ENCODE assay signal across 1 cellular context in the genomic region with DNA sequence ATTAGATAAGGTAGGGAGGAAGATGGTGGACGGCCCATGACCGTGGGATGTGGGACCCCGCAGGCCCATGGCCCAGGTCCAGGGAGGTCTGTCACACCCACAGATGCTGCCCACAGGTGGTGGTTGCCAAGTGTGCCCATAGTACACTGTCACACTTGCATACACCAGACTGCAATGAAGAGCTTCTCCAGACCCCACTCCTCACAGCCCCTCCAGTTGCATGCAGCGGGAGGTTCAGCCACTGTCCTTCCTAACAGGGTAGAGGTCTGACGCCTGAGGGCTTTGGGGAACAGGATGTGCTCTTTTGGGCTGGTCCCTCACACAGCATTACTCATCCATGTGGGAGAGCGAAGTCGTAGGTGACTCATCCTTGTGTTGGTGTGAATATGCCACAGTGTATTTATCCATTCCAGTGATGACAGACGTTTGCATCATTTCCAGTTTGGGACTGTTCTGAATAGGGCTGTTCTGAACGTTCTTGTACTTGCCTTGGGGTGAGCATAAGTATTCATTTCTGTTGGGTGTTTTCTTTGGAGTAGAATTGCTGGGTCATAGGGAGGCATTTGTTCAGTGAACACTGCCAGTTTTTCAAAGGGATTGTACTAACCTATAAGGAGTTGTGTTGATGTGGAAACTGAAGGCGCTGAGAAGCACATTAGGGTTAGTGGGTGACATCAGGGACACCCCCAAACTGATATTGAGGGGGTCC.
A peak's percentile ranks its signal among the peaks of the same experiment; 100 is the strongest.
TF ChIP-seq lines count a peak whose summit lies in the region.

No MANE protein-coding gene starts in this region.

TF ChIP-seq in HEK293, 187 proteins besides CTCF, POLR2A, EP300 and RAD21 (continued from another document and continues in another):
- TF ChIP-seq, protein P1, sequence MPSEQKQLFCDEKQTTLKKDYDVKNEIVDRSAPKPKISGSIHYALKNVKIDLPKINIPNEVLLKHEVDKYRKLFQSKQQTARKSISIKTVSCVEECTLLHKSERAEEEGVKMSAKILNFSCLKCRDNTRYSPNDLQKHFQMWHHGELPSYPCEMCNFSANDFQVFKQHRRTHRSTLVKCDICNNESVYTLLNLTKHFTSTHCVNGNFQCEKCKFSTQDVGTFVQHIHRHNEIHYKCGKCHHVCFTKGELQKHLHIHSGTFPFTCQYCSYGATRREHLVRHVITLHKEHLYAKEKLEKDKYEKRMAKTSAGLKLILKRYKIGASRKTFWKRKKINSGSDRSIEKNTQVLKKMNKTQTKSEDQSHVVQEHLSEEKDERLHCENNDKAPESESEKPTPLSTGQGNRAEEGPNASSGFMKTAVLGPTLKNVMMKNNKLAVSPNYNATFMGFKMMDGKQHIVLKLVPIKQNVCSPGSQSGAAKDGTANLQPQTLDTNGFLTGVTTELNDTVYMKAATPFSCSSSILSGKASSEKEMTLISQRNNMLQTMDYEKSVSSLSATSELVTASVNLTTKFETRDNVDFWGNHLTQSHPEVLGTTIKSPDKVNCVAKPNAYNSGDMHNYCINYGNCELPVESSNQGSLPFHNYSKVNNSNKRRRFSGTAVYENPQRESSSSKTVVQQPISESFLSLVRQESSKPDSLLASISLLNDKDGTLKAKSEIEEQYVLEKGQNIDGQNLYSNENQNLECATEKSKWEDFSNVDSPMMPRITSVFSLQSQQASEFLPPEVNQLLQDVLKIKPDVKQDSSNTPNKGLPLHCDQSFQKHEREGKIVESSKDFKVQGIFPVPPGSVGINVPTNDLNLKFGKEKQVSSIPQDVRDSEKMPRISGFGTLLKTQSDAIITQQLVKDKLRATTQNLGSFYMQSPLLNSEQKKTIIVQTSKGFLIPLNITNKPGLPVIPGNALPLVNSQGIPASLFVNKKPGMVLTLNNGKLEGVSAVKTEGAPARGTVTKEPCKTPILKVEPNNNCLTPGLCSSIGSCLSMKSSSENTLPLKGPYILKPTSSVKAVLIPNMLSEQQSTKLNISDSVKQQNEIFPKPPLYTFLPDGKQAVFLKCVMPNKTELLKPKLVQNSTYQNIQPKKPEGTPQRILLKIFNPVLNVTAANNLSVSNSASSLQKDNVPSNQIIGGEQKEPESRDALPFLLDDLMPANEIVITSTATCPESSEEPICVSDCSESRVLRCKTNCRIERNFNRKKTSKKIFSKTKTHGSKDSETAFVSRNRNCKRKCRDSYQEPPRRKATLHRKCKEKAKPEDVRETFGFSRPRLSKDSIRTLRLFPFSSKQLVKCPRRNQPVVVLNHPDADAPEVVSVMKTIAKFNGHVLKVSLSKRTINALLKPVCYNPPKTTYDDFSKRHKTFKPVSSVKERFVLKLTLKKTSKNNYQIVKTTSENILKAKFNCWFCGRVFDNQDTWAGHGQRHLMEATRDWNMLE (tag by site-specific recombination; conservative IDR thresholded peaks at IDR 0.05; ENCODE audit: low read depth) = peak; percentile 68
- TF ChIP-seq, protein P2, sequence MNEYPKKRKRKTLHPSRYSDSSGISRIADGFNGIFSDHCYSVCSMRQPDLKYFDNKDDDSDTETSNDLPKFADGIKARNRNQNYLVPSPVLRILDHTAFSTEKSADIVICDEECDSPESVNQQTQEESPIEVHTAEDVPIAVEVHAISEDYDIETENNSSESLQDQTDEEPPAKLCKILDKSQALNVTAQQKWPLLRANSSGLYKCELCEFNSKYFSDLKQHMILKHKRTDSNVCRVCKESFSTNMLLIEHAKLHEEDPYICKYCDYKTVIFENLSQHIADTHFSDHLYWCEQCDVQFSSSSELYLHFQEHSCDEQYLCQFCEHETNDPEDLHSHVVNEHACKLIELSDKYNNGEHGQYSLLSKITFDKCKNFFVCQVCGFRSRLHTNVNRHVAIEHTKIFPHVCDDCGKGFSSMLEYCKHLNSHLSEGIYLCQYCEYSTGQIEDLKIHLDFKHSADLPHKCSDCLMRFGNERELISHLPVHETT (tag by site-specific recombination; IDR thresholded peaks at IDR 0.05) = peak; percentile 91
- TF ChIP-seq ZBTB1 (tag by site-specific recombination; IDR thresholded peaks at IDR 0.05) = no peak
- TF ChIP-seq ZNF24 (tag by site-specific recombination; IDR thresholded peaks at IDR 0.05) = peak; percentile 99
- peak; percentile 96 for TF ChIP-seq ZFHX2 (tag by site-specific recombination; conservative IDR thresholded peaks at IDR 0.05)
- TF ChIP-seq ZNF530 (tag by site-specific recombination; IDR thresholded peaks at IDR 0.05; ENCODE audit: low read depth) = no peak
- no peak for TF ChIP-seq ZNF112 (tag by site-specific recombination; IDR thresholded peaks at IDR 0.05)
- TF ChIP-seq ZNF571 (tag by site-specific recombination; IDR thresholded peaks at IDR 0.05) = no peak
- TF ChIP-seq EGR2 (tag by site-specific recombination; IDR thresholded peaks at IDR 0.05; ENCODE audit: low read depth) = peak; percentile 91
- TF ChIP-seq, protein P3, sequence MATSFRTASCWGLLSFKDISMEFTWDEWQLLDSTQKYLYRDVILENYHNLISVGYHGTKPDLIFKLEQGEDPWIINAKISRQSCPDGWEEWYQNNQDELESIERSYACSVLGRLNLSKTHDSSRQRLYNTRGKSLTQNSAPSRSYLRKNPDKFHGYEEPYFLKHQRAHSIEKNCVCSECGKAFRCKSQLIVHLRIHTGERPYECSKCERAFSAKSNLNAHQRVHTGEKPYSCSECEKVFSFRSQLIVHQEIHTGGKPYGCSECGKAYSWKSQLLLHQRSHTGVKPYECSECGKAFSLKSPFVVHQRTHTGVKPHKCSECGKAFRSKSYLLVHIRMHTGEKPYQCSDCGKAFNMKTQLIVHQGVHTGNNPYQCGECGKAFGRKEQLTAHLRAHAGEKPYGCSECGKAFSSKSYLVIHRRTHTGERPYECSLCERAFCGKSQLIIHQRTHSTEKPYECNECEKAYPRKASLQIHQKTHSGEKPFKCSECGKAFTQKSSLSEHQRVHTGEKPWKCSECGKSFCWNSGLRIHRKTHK (tag by site-specific recombination; IDR thresholded peaks at IDR 0.05) = no peak
- TF ChIP-seq TRIM28 (IDR thresholded peaks at IDR 0.05; ENCODE audit: borderline replicate concordance, low read length) = peak; percentile 72; the same call in 1 of the 2 replicates
- no peak for TF ChIP-seq ZNF121 (tag by site-specific recombination; IDR thresholded peaks at IDR 0.05)
- TF ChIP-seq, protein P4, sequence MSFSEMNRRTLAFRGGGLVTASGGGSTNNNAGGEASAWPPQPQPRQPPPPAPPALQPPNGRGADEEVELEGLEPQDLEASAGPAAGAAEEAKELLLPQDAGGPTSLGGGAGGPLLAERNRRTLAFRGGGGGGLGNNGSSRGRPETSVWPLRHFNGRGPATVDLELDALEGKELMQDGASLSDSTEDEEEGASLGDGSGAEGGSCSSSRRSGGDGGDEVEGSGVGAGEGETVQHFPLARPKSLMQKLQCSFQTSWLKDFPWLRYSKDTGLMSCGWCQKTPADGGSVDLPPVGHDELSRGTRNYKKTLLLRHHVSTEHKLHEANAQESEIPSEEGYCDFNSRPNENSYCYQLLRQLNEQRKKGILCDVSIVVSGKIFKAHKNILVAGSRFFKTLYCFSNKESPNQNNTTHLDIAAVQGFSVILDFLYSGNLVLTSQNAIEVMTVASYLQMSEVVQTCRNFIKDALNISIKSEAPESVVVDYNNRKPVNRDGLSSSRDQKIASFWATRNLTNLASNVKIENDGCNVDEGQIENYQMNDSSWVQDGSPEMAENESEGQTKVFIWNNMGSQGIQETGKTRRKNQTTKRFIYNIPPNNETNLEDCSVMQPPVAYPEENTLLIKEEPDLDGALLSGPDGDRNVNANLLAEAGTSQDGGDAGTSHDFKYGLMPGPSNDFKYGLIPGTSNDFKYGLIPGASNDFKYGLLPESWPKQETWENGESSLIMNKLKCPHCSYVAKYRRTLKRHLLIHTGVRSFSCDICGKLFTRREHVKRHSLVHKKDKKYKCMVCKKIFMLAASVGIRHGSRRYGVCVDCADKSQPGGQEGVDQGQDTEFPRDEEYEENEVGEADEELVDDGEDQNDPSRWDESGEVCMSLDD (tag by site-specific recombination; IDR thresholded peaks at IDR 0.05) = peak; percentile 48
- 0 out of 2 replicates have a peak, but pooled peaks have one; percentile 29 for TF ChIP-seq MZF1 (tag by site-specific recombination; IDR thresholded peaks at IDR 0.05; ENCODE audit: borderline replicate concordance)
- no peak for TF ChIP-seq ZNF214 (tag by site-specific recombination; IDR thresholded peaks at IDR 0.05; ENCODE audit: borderline replicate concordance)
- peak; percentile 38; the same call in 1 of the 2 replicates for TF ChIP-seq ZNF133 (tag by site-specific recombination; IDR thresholded peaks at IDR 0.05)
- peak; percentile 56 for TF ChIP-seq ZNF335 (tag by site-specific recombination; conservative IDR thresholded peaks at IDR 0.05)
- TF ChIP-seq, protein P5, sequence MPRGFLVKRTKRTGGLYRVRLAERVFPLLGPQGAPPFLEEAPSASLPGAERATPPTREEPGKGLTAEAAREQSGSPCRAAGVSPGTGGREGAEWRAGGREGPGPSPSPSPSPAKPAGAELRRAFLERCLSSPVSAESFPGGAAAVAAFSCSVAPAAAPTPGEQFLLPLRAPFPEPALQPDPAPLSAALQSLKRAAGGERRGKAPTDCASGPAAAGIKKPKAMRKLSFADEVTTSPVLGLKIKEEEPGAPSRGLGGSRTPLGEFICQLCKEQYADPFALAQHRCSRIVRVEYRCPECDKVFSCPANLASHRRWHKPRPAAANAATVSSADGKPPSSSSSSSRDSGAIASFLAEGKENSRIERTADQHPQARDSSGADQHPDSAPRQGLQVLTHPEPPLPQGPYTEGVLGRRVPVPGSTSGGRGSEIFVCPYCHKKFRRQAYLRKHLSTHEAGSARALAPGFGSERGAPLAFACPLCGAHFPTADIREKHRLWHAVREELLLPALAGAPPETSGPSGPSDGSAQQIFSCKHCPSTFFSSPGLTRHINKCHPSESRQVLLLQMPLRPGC (tag by site-specific recombination; IDR thresholded peaks at IDR 0.05) = peak; percentile 97
- TF ChIP-seq ZNF140 (tag by site-specific recombination; IDR thresholded peaks at IDR 0.05) = peak; percentile 99
- TF ChIP-seq ZNF777 (tag by site-specific recombination; IDR thresholded peaks at IDR 0.05; ENCODE audit: borderline replicate concordance) = no peak
- TF ChIP-seq, protein P6, sequence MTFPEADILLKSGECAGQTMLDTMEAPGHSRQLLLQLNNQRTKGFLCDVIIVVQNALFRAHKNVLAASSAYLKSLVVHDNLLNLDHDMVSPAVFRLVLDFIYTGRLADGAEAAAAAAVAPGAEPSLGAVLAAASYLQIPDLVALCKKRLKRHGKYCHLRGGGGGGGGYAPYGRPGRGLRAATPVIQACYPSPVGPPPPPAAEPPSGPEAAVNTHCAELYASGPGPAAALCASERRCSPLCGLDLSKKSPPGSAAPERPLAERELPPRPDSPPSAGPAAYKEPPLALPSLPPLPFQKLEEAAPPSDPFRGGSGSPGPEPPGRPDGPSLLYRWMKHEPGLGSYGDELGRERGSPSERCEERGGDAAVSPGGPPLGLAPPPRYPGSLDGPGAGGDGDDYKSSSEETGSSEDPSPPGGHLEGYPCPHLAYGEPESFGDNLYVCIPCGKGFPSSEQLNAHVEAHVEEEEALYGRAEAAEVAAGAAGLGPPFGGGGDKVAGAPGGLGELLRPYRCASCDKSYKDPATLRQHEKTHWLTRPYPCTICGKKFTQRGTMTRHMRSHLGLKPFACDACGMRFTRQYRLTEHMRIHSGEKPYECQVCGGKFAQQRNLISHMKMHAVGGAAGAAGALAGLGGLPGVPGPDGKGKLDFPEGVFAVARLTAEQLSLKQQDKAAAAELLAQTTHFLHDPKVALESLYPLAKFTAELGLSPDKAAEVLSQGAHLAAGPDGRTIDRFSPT (tag by site-specific recombination; IDR thresholded peaks at IDR 0.05) = peak; percentile 96; the same call in 1 of the 2 replicates
- peak; percentile 20; the same call in 1 of the 2 replicates for TF ChIP-seq KLF7 (tag by site-specific recombination; IDR thresholded peaks at IDR 0.05; ENCODE audit: borderline replicate concordance)
- no peak for TF ChIP-seq ZNF211 (tag by site-specific recombination; IDR thresholded peaks at IDR 0.05; ENCODE audit: low read depth)
- TF ChIP-seq SP2 (tag by site-specific recombination; IDR thresholded peaks at IDR 0.05) = peak; percentile 48
- peak; percentile 95 for TF ChIP-seq ZNF2 (tag by site-specific recombination; IDR thresholded peaks at IDR 0.05)
- TF ChIP-seq ZBTB17 (tag by site-specific recombination; IDR thresholded peaks at IDR 0.05) = peak; percentile 73
- TF ChIP-seq, protein P7, sequence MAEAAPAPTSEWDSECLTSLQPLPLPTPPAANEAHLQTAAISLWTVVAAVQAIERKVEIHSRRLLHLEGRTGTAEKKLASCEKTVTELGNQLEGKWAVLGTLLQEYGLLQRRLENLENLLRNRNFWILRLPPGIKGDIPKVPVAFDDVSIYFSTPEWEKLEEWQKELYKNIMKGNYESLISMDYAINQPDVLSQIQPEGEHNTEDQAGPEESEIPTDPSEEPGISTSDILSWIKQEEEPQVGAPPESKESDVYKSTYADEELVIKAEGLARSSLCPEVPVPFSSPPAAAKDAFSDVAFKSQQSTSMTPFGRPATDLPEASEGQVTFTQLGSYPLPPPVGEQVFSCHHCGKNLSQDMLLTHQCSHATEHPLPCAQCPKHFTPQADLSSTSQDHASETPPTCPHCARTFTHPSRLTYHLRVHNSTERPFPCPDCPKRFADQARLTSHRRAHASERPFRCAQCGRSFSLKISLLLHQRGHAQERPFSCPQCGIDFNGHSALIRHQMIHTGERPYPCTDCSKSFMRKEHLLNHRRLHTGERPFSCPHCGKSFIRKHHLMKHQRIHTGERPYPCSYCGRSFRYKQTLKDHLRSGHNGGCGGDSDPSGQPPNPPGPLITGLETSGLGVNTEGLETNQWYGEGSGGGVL (tag by site-specific recombination; IDR thresholded peaks at IDR 0.05) = peak; percentile 68
- TF ChIP-seq, protein P8, sequence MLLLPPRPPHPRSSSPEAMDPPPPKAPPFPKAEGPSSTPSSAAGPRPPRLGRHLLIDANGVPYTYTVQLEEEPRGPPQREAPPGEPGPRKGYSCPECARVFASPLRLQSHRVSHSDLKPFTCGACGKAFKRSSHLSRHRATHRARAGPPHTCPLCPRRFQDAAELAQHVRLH (tag by site-specific recombination; IDR thresholded peaks at IDR 0.05) = no peak
- TF ChIP-seq ZNF623 (tag by site-specific recombination; IDR thresholded peaks at IDR 0.05) = peak; percentile 17; the same call in 1 of the 2 replicates
- TF ChIP-seq ZNF394 (tag by site-specific recombination; IDR thresholded peaks at IDR 0.05; ENCODE audit: borderline replicate concordance) = peak; percentile 75
- TF ChIP-seq, protein P9, sequence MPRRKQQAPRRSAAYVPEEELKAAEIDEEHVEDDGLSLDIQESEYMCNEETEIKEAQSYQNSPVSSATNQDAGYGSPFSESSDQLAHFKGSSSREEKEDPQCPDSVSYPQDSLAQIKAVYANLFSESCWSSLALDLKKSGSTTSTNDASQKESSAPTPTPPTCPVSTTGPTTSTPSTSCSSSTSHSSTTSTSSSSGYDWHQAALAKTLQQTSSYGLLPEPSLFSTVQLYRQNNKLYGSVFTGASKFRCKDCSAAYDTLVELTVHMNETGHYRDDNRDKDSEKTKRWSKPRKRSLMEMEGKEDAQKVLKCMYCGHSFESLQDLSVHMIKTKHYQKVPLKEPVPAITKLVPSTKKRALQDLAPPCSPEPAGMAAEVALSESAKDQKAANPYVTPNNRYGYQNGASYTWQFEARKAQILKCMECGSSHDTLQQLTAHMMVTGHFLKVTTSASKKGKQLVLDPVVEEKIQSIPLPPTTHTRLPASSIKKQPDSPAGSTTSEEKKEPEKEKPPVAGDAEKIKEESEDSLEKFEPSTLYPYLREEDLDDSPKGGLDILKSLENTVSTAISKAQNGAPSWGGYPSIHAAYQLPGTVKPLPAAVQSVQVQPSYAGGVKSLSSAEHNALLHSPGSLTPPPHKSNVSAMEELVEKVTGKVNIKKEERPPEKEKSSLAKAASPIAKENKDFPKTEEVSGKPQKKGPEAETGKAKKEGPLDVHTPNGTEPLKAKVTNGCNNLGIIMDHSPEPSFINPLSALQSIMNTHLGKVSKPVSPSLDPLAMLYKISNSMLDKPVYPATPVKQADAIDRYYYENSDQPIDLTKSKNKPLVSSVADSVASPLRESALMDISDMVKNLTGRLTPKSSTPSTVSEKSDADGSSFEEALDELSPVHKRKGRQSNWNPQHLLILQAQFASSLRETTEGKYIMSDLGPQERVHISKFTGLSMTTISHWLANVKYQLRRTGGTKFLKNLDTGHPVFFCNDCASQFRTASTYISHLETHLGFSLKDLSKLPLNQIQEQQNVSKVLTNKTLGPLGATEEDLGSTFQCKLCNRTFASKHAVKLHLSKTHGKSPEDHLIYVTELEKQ (tag by site-specific recombination; IDR thresholded peaks at IDR 0.05; ENCODE audit: borderline replicate concordance) = peak; percentile 96
